Comparison of ENCODE assay signal across 9 cellular contexts in genomic region chrX:56762707-56763555, GRCh38. TPM values are rescaled to one million over a fixed set of nuclear protein-coding genes. Genes with fewer than 3 reads are reported as not detected.
A peak's percentile ranks its signal among the peaks of the same experiment; 100 is the strongest.
DNase-seq lines count a peak whose midpoint lies in the region; ATAC-seq and TF ChIP-seq lines count a peak whose summit lies in the region.
"Had no signal": no experiment of that assay in that cellular context is flagged by ENCODE, and none has a peak within 500 bp of the region (broad histone marks: within the 10 kb centered on the region; RNA-seq: fewer than 3 reads in every experiment).

No MANE protein-coding gene starts in this region.

- no peak for TF ChIP-seq POLR2A in vagina (IDR thresholded peaks at IDR 0.05)

- H3K27ac ChIP-seq in vagina, result no peak overlapping the region

- ATAC-seq in stimulated activated naive CD8-positive, alpha-beta T cell treated with anti-CD3 and anti-CD28 coated beads, Interleukin-15, Interleukin-2, amounts not matched to agents 100 U/mL and 50 U/mL, for 24 hours, result no peak

- H3K9me3 Mint-ChIP-seq in stimulated activated naive CD8-positive, alpha-beta T cell treated with anti-CD3 and anti-CD28 coated beads, Interleukin-15, Interleukin-2, amounts not matched to agents 100 ng/mL and 50 ng/mL, for 24 hours, result no peaks in the 10 kb centered on the region
- H3K9me3 Mint-ChIP-seq in T-helper 1 cell treated with Interleukin-12 subunit alpha and Interleukin-12 subunit beta and Interleukin-4 antibody, amounts not matched to agents 30 μg/mL and 1 μg/mL, for 36 hours, result no peaks in the 10 kb centered on the region
- H3K9me3 Mint-ChIP-seq in immature natural killer cell, result no peaks in the 10 kb centered on the region

- peaks cover 52% of the 10 kb centered on the region for H3K4me1 Mint-ChIP-seq in stimulated activated naive CD8-positive, alpha-beta T cell treated with anti-CD3 and anti-CD28 coated beads, Interleukin-15, Interleukin-2, amounts not matched to agents 100 ng/mL and 50 ng/mL, for 24 hours (ENCODE audit: low read depth)
- H3K4me1 Mint-ChIP-seq in T-helper 1 cell treated with Interleukin-12 subunit alpha and Interleukin-12 subunit beta and Interleukin-4 antibody, amounts not matched to agents 30 μg/mL and 1 μg/mL, for 36 hours (ENCODE audit: low read depth), result peaks cover 50% of the 10 kb centered on the region
- peaks cover 56 to 61% of the 10 kb centered on the region in 2 donors for H3K4me1 Mint-ChIP-seq in immature natural killer cell

- H3K4me3 Mint-ChIP-seq in stimulated activated naive CD8-positive, alpha-beta T cell treated with anti-CD3 and anti-CD28 coated beads, Interleukin-15, Interleukin-2, amounts not matched to agents 100 ng/mL and 50 ng/mL, for 24 hours, result peak overlapping the region; percentile 77
- peak overlapping the region; percentile 79 for H3K4me3 Mint-ChIP-seq in T-helper 1 cell treated with Interleukin-12 subunit alpha and Interleukin-12 subunit beta and Interleukin-4 antibody, amounts not matched to agents 30 μg/mL and 1 μg/mL, for 36 hours
- H3K4me3 Mint-ChIP-seq in immature natural killer cell, result peak overlapping the region; percentile 69 to 94 (median 92)

- H3K27ac Mint-ChIP-seq in stimulated activated naive CD8-positive, alpha-beta T cell treated with anti-CD3 and anti-CD28 coated beads, Interleukin-15, Interleukin-2, amounts not matched to agents 100 ng/mL and 50 ng/mL, for 24 hours, result peak overlapping the region; percentile 99
- peak overlapping the region; percentile 84 for H3K27ac Mint-ChIP-seq in T-helper 1 cell treated with Interleukin-12 subunit alpha and Interleukin-12 subunit beta and Interleukin-4 antibody, amounts not matched to agents 30 μg/mL and 1 μg/mL, for 36 hours
- peak overlapping the region; percentile 75 to 94 (median 90) for H3K27ac Mint-ChIP-seq in immature natural killer cell

- no peak for TF ChIP-seq CTCF in vagina (IDR thresholded peaks at IDR 0.05)

- H3K4me3 ChIP-seq in vagina, result no peak overlapping the region

- no peaks in the 10 kb centered on the region for H3K27me3 Mint-ChIP-seq in stimulated activated naive CD8-positive, alpha-beta T cell treated with anti-CD3 and anti-CD28 coated beads, Interleukin-15, Interleukin-2, amounts not matched to agents 100 ng/mL and 50 ng/mL, for 24 hours
- H3K27me3 Mint-ChIP-seq in T-helper 1 cell treated with Interleukin-12 subunit alpha and Interleukin-12 subunit beta and Interleukin-4 antibody, amounts not matched to agents 30 μg/mL and 1 μg/mL, for 36 hours (ENCODE audit: low read depth), result no peaks in the 10 kb centered on the region
- H3K27me3 Mint-ChIP-seq in immature natural killer cell (ENCODE audit: low read depth in 3 of 3), result peaks cover 1 to 22% (median 18%) of the 10 kb centered on the region in 3 donors

- no peaks in the 10 kb centered on the region for H3K9me3 ChIP-seq in vagina

- intact Hi-C loops in vagina (cut with DNase I), result no loop called here

- H3K36me3 Mint-ChIP-seq in stimulated activated naive CD8-positive, alpha-beta T cell treated with anti-CD3 and anti-CD28 coated beads, Interleukin-15, Interleukin-2, amounts not matched to agents 100 ng/mL and 50 ng/mL, for 24 hours (ENCODE audit: low read depth), result peaks cover 13% of the 10 kb centered on the region
- peaks cover 5% of the 10 kb centered on the region for H3K36me3 Mint-ChIP-seq in T-helper 1 cell treated with Interleukin-12 subunit alpha and Interleukin-12 subunit beta and Interleukin-4 antibody, amounts not matched to agents 30 μg/mL and 1 μg/mL, for 36 hours (ENCODE audit: low read depth)
- H3K36me3 Mint-ChIP-seq in immature natural killer cell, result no peaks in the 10 kb centered on the region

- no peak for DNase-seq in stimulated activated naive CD8-positive, alpha-beta T cell treated with anti-CD3 and anti-CD28 coated beads, Interleukin-15, Interleukin-2, amounts not matched to agents 100 U/mL and 50 U/mL, for 24 hours
- DNase-seq in immature natural killer cell (no peak), vagina (ENCODE audit: extremely low spot score in 2 of 2) (peak; percentile 79 to 87), NCI-H345 (lab: John Stamatoyannopoulos, UW) (no peak), NCI-H69 (lab: John Stamatoyannopoulos, UW) (no peak)
- no peak for DNase-seq in stimulated activated naive CD4-positive, alpha-beta T cell treated with Interleukin-2 at 50 U/mL for 16 hours (lab: John Stamatoyannopoulos, UW)
- DNase-seq: NCI-H510A had no signal

- H3K4me1 ChIP-seq in vagina, result peaks cover 47% of the 10 kb centered on the region

- H3K27me3 ChIP-seq in vagina, result no peaks in the 10 kb centered on the region

- no peaks in the 10 kb centered on the region for H3K36me3 ChIP-seq in vagina

RNA-seq across cellular contexts. Expression of gene NBDY, which starts 33.9 kb away (rescaled TPM):
- 10 to 100 TPM; 45.8 to 49.8 (median 47.4) TPM for polyA plus RNA-seq in immature natural killer cell
- 13.8 TPM for total RNA-seq in vagina

Comparison
In these comparisons a context has a peak if more than half of its experiments do, and no peak if none do; other contexts are left out.
1. DNase-seq: peak in vagina (2 of 2); none in stimulated activated naive CD8-positive, alpha-beta T cell treated with anti-CD3 and anti-CD28 coated beads, Interleukin-15, Interleukin-2, amounts not matched to agents 100 U/mL and 50 U/mL, for 24 hours (single experiment), immature natural killer cell (0 of 3), NCI-H345 (single experiment), NCI-H69 (single experiment) and stimulated activated naive CD4-positive, alpha-beta T cell treated with Interleukin-2 at 50 U/mL for 16 hours (single experiment).
2. Peak in every context shown above with its lines, with median percentiles within 50 percentile points of each other: H3K27ac Mint-ChIP-seq and H3K4me3 Mint-ChIP-seq.